In genomic region chr10:11207276-11207809, GRCh38 we compare ENCODE assay signal across 17 cellular contexts.
DNase-seq lines count a peak whose midpoint lies in the region; ATAC-seq and TF ChIP-seq lines count a peak whose summit lies in the region.
"Had no signal": no experiment of that assay in that cellular context is flagged by ENCODE, and none has a peak within 500 bp of the region (broad histone marks: within the 10 kb centered on the region; RNA-seq: fewer than 3 reads in every experiment).

No MANE protein-coding gene starts in this region.

- DNase-seq in activated naive CD4-positive, alpha-beta T cell (lab: John Stamatoyannopoulos, UW), result no peak
- DNase-seq in activated CD4-positive, alpha-beta memory T cell treated with anti-CD3 and anti-CD28 coated beads, Interleukin-2, amount 10 ng/mL, durations not matched to agents 7 days and 5 days, result no peak
- DNase-seq in memory B cell (ENCODE audit: low spot score in 2 of 2) (no peak), NCI-H1417 (lab: John Stamatoyannopoulos, UW) (no peak), Caco-2 (no peak)
- no peak for DNase-seq in effector CD8-positive, alpha-beta T cell (lab: John Stamatoyannopoulos, UW)
- DNase-seq: DMS153, erythroblast, heart right ventricle, KBM-7, kidney, midbrain, NCI-H1105 treated with DMSO at 0.1 percent for 48 hours, SHP77, thyroid gland had no signal

- peaks cover 99% of the 10 kb centered on the region for H3K4me1 Mint-ChIP-seq in activated naive CD4-positive, alpha-beta T cell treated with anti-CD3 and anti-CD28 coated beads, Interleukin-2, amount 50 U/mL, for 24 hours
- H3K4me1 Mint-ChIP-seq in activated CD4-positive, alpha-beta memory T cell treated with anti-CD3 and anti-CD28 coated beads, Interleukin-2, amount 10 ng/mL, durations not matched to agents 7 days and 5 days, result peaks cover 94% of the 10 kb centered on the region
- H3K4me1 Mint-ChIP-seq in memory B cell (peaks cover 60% of the 10 kb centered on the region), Caco-2 (ENCODE audit: low read depth, unreplicated experiment) (no peaks in the 10 kb centered on the region)

- peaks cover 2% of the 10 kb centered on the region; the same call in 1 of the 2 replicates for H3K9me3 ChIP-seq in Caco-2
- H3K9me3 ChIP-seq: heart right ventricle, thyroid gland had no signal

- H3K4me3 Mint-ChIP-seq in activated naive CD4-positive, alpha-beta T cell treated with anti-CD3 and anti-CD28 coated beads, Interleukin-2, amount 50 U/mL, for 24 hours, result peak overlapping the region; percentile 88
- no peak overlapping the region for H3K4me3 Mint-ChIP-seq in activated CD4-positive, alpha-beta memory T cell treated with anti-CD3 and anti-CD28 coated beads, Interleukin-2, amount 10 ng/mL, durations not matched to agents 7 days and 5 days
- H3K4me3 Mint-ChIP-seq in memory B cell (no peak overlapping the region), Caco-2 (ENCODE audit: unreplicated experiment) (no peak overlapping the region)

- no peak for ATAC-seq in memory B cell (ENCODE audit: low read depth)
- no peak for ATAC-seq in GM21786 (IDR thresholded peaks at IDR 0.05; ENCODE audit: unreplicated experiment)
- ATAC-seq: heart right ventricle had no signal

- no peaks in the 10 kb centered on the region for H3K4me1 ChIP-seq in Caco-2

- H3K27me3 ChIP-seq in Caco-2 (replicated peaks; ENCODE audit: control insufficient read depth, insufficient read depth, low read length), result peaks cover 1% of the 10 kb centered on the region; the same call in 1 of the 2 replicates
- H3K27me3 ChIP-seq: heart right ventricle, thyroid gland had no signal

- POLR2A ChIA-PET in activated CD4-positive, alpha-beta memory T cell treated with anti-CD3 and anti-CD28 coated beads, Interleukin-2, amount 10 ng/mL, durations not matched to agents 7 days and 5 days (lab: Charles Lee), result interaction anchor here (0.8 to 4.0 kb wide), 7 partner anchors 9 to 43 kb away, joined by 3 to 16 read pairs (median 5); no protein-coding TSS in a partner anchor
- POLR2A ChIA-PET in Caco-2 (lab: Charles Lee), result no interaction called here

- peaks cover 28% of the 10 kb centered on the region for H3K36me3 Mint-ChIP-seq in activated naive CD4-positive, alpha-beta T cell treated with anti-CD3 and anti-CD28 coated beads, Interleukin-2, amount 50 U/mL, for 24 hours
- H3K36me3 Mint-ChIP-seq in activated CD4-positive, alpha-beta memory T cell treated with anti-CD3 and anti-CD28 coated beads, Interleukin-2, amount 10 ng/mL, durations not matched to agents 7 days and 5 days (ENCODE audit: low read depth), result peaks cover 96% of the 10 kb centered on the region
- H3K36me3 Mint-ChIP-seq in memory B cell (peaks cover 25% of the 10 kb centered on the region), Caco-2 (ENCODE audit: insufficient read depth, unreplicated experiment) (no peaks in the 10 kb centered on the region)

- CTCF ChIA-PET in activated CD4-positive, alpha-beta memory T cell treated with anti-CD3 and anti-CD28 coated beads, Interleukin-2, amount 10 ng/mL, durations not matched to agents 7 days and 5 days (lab: Charles Lee), result interaction anchor here (1.1 to 1.6 kb wide), 2 partner anchors 11 to 12 kb away, joined by 3 to 4 read pairs; no protein-coding TSS in a partner anchor
- CTCF ChIA-PET in Caco-2 (lab: Charles Lee), result no interaction called here

- H3K9me3 Mint-ChIP-seq in activated naive CD4-positive, alpha-beta T cell treated with anti-CD3 and anti-CD28 coated beads, Interleukin-2, amount 50 U/mL, for 24 hours, result no peaks in the 10 kb centered on the region
- H3K9me3 Mint-ChIP-seq in activated CD4-positive, alpha-beta memory T cell treated with anti-CD3 and anti-CD28 coated beads, Interleukin-2, amount 10 ng/mL, durations not matched to agents 7 days and 5 days, result no peaks in the 10 kb centered on the region
- H3K9me3 Mint-ChIP-seq in memory B cell (no peaks in the 10 kb centered on the region), Caco-2 (ENCODE audit: unreplicated experiment) (no peaks in the 10 kb centered on the region)

- H3K27me3 Mint-ChIP-seq in activated naive CD4-positive, alpha-beta T cell treated with anti-CD3 and anti-CD28 coated beads, Interleukin-2, amount 50 U/mL, for 24 hours, result no peaks in the 10 kb centered on the region
- no peaks in the 10 kb centered on the region for H3K27me3 Mint-ChIP-seq in activated CD4-positive, alpha-beta memory T cell treated with anti-CD3 and anti-CD28 coated beads, Interleukin-2, amount 10 ng/mL, durations not matched to agents 7 days and 5 days
- no peaks in the 10 kb centered on the region for H3K27me3 Mint-ChIP-seq in memory B cell
- H3K27me3 Mint-ChIP-seq in Caco-2 (ENCODE audit: insufficient read depth, unreplicated experiment), result peaks cover 16% of the 10 kb centered on the region

- H3K36me3 ChIP-seq in Caco-2 (ENCODE audit: control insufficient read depth, insufficient read depth, low read length), result no peaks in the 10 kb centered on the region
- H3K36me3 ChIP-seq: thyroid gland had no signal

- BruUV-seq in Caco-2 (replicated peaks; lab: Mats Ljungman, UMichigan), result no TSS peak

- intact Hi-C loops in Caco-2 (cut with micrococcal nuclease; ENCODE audit: unreplicated experiment), result no loop called here

- H3K4me3 ChIP-seq in Caco-2 (ENCODE audit: low read depth, low read length), result no peak overlapping the region
- H3K4me3 ChIP-seq: heart right ventricle, thyroid gland had no signal

- peak overlapping the region; percentile 98 for H3K27ac Mint-ChIP-seq in activated naive CD4-positive, alpha-beta T cell treated with anti-CD3 and anti-CD28 coated beads, Interleukin-2, amount 50 U/mL, for 24 hours
- H3K27ac Mint-ChIP-seq in activated CD4-positive, alpha-beta memory T cell treated with anti-CD3 and anti-CD28 coated beads, Interleukin-2, amount 10 ng/mL, durations not matched to agents 7 days and 5 days, result peak overlapping the region; percentile 53
- H3K27ac Mint-ChIP-seq in memory B cell (peak overlapping the region; percentile 96), Caco-2 (ENCODE audit: unreplicated experiment) (no peak overlapping the region)

- TF ChIP-seq CTCF in Caco-2 (IDR thresholded peaks at IDR 0.05; ENCODE audit: insufficient read depth in 1 of 2, low read depth in 1 of 2, low read length in 1 of 2, severe bottlenecking in 1 of 2, unreplicated experiment in 1 of 2), result no peak
